ENCODE assay signal across 10 cellular contexts in genomic region chr22:31952094-31952401, GRCh38. TPM values are rescaled to one million over a fixed set of nuclear protein-coding genes. Genes with fewer than 3 reads are reported as not detected.
DNase-seq lines count a peak whose midpoint lies in the region; ATAC-seq and TF ChIP-seq lines count a peak whose summit lies in the region.
"Had no signal": no experiment of that assay in that cellular context is flagged by ENCODE, and none has a peak within 500 bp of the region (broad histone marks: within the 10 kb centered on the region; RNA-seq: fewer than 3 reads in every experiment).

No MANE protein-coding gene starts in this region.

- no peaks in the 10 kb centered on the region for H3K27me3 ChIP-seq in heart right ventricle
- H3K27me3 ChIP-seq in left lung = no peaks in the 10 kb centered on the region
- no peaks in the 10 kb centered on the region for H3K27me3 ChIP-seq in aorta (ENCODE audit: control insufficient read depth in 1 of 2, insufficient read depth in 2 of 2, low read length in 1 of 2)

- peak in 1 of 9 donors; percentile 15 for TF ChIP-seq CTCF in heart right ventricle (IDR thresholded peaks at IDR 0.05)
- no peak for TF ChIP-seq CTCF in astrocyte of the spinal cord (IDR thresholded peaks at IDR 0.05; ENCODE audit: low read depth, low read length)
- TF ChIP-seq CTCF in left lung (IDR thresholded peaks at IDR 0.05) = no peak

- H3K27ac ChIP-seq in heart right ventricle (peak overlapping the region in 8 of 10 donors; percentile 19 to 83 (median 69)), left lung (peak overlapping the region; percentile 45 to 73), aorta (ENCODE audit: low read depth in 1 of 2, low read length in 2 of 2) (peak overlapping the region; percentile 93 to 99)

- H3K36me3 ChIP-seq in heart right ventricle (peaks cover 0 to 85% (median 29%) of the 10 kb centered on the region in 9 donors), left lung (peaks cover 0 to 55% of the 10 kb centered on the region in 2 donors), aorta (ENCODE audit: control insufficient read depth in 1 of 2, insufficient read depth in 2 of 2, low read length in 1 of 2) (peaks cover 0 to 5% of the 10 kb centered on the region in 2 donors)

- no peaks in the 10 kb centered on the region for H3K9me3 ChIP-seq in heart right ventricle
- no peaks in the 10 kb centered on the region for H3K9me3 ChIP-seq in left lung
- H3K9me3 ChIP-seq in aorta (ENCODE audit: control insufficient read depth, low read length) = no peaks in the 10 kb centered on the region

- ATAC-seq in heart right ventricle (no peak), Right ventricle myocardium superior (ENCODE audit: poor library complexity) (no peak), left lung (no peak), aorta (ENCODE audit: low FRiP score) (peak; percentile 12), HG02840 (IDR thresholded peaks at IDR 0.05; ENCODE audit: low FRiP score, unreplicated experiment) (no peak)

- H3K4me3 ChIP-seq in heart right ventricle (no peak overlapping the region), astrocyte of the spinal cord (ENCODE audit: low read depth, low read length) (no peak overlapping the region), left lung (no peak overlapping the region), aorta (ENCODE audit: low read length in 2 of 2) (no peak overlapping the region)

- H3K4me1 ChIP-seq in heart right ventricle = peaks cover 20 to 87% (median 71%) of the 10 kb centered on the region in 9 donors
- H3K4me1 ChIP-seq in left lung = peaks cover 26 to 73% of the 10 kb centered on the region in 2 donors
- H3K4me1 ChIP-seq in aorta (ENCODE audit: control insufficient read depth in 1 of 2, insufficient read depth in 2 of 2, low read length in 2 of 2) = peaks cover 14 to 19% of the 10 kb centered on the region in 2 donors

- intact Hi-C loops in heart right ventricle (cut with DNase I) (loop anchor here in 3 of 10 donors (5.0 to 10.0 kb wide), 3 partner anchors 80 to 397 kb away; partner anchors contain the start of gene PISD (in 1 of the 3)), Right ventricle myocardium superior (cut with DNase I) (no loop called here), left lung (cut with DNase I) (no loop called here), aorta (cut with DNase I) (no loop called here)

- WGBS in heart right ventricle, 2 donors = 70 to 78% methylated on average over 2 of the region's 2 CpGs
- 57 to 68% methylated on average over 2 of the region's 2 CpGs for WGBS in aorta, 2 donors

- DNase-seq in heart right ventricle = no peak
- no peak for DNase-seq in Right ventricle myocardium superior
- peak; percentile 10 for DNase-seq in astrocyte of the spinal cord (ENCODE audit: low read depth, low spot score)
- no peak for DNase-seq in left lung
- no peak for DNase-seq in aorta
- DNase-seq in iPS-NIHi7 (ENCODE audit: extremely low spot score) = no peak
- no peak for DNase-seq in CD1c-positive myeloid dendritic cell (ENCODE audit: extremely low spot score)
- DNase-seq: C1 segment of cervical spinal cord, NCI-H1930 had no signal

- in situ Hi-C loops in astrocyte of the spinal cord (cut with HindIII; ENCODE audit: low sequenced_read_pairs) = no loop called here

RNA-seq across cellular contexts. Expression of gene YWHAH, which starts 7.7 kb away (rescaled TPM):
- total RNA-seq in heart right ventricle = 100 to 1,000 TPM in 2 of 10 donors, 10 to 100 TPM in 8; 57.7 to 115 (median 75.8) TPM
- polyA plus RNA-seq in heart right ventricle = 10 to 100 TPM; 38.8 to 87.2 TPM
- 67.5 TPM for total RNA-seq in Right ventricle myocardium superior
- 100 to 1,000 TPM; 152 to 183 TPM for total RNA-seq in left lung
- total RNA-seq in aorta = 100 to 1,000 TPM; 207 to 538 TPM
- polyA plus RNA-seq in aorta = 100 to 1,000 TPM in 1 of 2 donors, 10 to 100 TPM in 1; 82.8 to 179 TPM
